Comparison of ENCODE assay signal across 1 cellular context in genomic region chr1:23126801-23127200, GRCh38.
A peak's percentile ranks its signal among the peaks of the same experiment; 100 is the strongest.
TF ChIP-seq lines count a peak whose summit lies in the region.

No MANE protein-coding gene starts in this region.

TF ChIP-seq in IMR-90, 13 proteins besides CTCF, POLR2A, EP300 and RAD21 (continued from another document):
- TF ChIP-seq USF2 (IDR thresholded peaks at IDR 0.05; ENCODE audit: low read depth, low read length) (no peak), CEBPB (IDR thresholded peaks at IDR 0.05; ENCODE audit: low read depth, low read length) (peak; percentile 52; the same call in 1 of the 2 replicates), NFE2L2 (IDR thresholded peaks at IDR 0.05; ENCODE audit: low read depth, low read length) (no peak), FOS (IDR thresholded peaks at IDR 0.05; ENCODE audit: low read depth, low read length) (no peak)
